In genomic region chr2:162344617-162344950, GRCh38 we compare ENCODE assay signal across 8 cellular contexts. TPM values are rescaled to one million over a fixed set of nuclear protein-coding genes. Genes with fewer than 3 reads are reported as not detected.
DNase-seq lines count a peak whose midpoint lies in the region; ATAC-seq and TF ChIP-seq lines count a peak whose summit lies in the region.

No MANE protein-coding gene starts in this region.

- H3K27ac ChIP-seq in right cardiac atrium (ENCODE audit: low read length) = no peak overlapping the region
- H3K27ac ChIP-seq in spleen = peak overlapping the region; percentile 85 to 99 (median 93)

- intact Hi-C loops in activated CD4-positive, alpha-beta T cell treated with anti-CD3 and anti-CD28 coated beads, Interleukin-2, amount 10 ng/mL, durations not matched to agents 24 days and 14 days (cut with micrococcal nuclease) = loop anchor here (1.0 to 5.0 kb wide), 2 partner anchors 25 to 42 kb away; no protein-coding TSS in a partner anchor
- intact Hi-C loops in right cardiac atrium (cut with DNase I) = no loop called here
- intact Hi-C loops in spleen (cut with DNase I; ENCODE audit: low total_unique reads) = no loop called here

- peak overlapping the region; percentile 69 for H3K27ac Mint-ChIP-seq in activated CD4-positive, alpha-beta T cell treated with anti-CD3 and anti-CD28 coated beads, Interleukin-2, amount 10 ng/mL, durations not matched to agents 24 days and 14 days
- H3K27ac Mint-ChIP-seq in WTC11 = peak overlapping the region; percentile 97

- DNase-seq in activated CD4-positive, alpha-beta T cell treated with anti-CD3 and anti-CD28 coated beads, Interleukin-2, amount 10 ng/mL, durations not matched to agents 24 days and 14 days = peak; percentile 73
- no peak for DNase-seq in activated CD4-positive, alpha-beta T cell treated with anti-CD3 and anti-CD28 coated beads, Interleukin-2, amount 50 U/mL, for 1 hour
- DNase-seq in WTC11 (ENCODE audit: low spot score) (no peak), right cardiac atrium (no peak), spleen (peak; percentile 84), EL (no peak)

- peaks cover 17% of the 10 kb centered on the region for H3K4me1 Mint-ChIP-seq in activated CD4-positive, alpha-beta T cell treated with anti-CD3 and anti-CD28 coated beads, Interleukin-2, amount 10 ng/mL, durations not matched to agents 24 days and 14 days
- H3K4me1 Mint-ChIP-seq in WTC11 = peaks cover 9% of the 10 kb centered on the region

- peaks cover 5% of the 10 kb centered on the region for H3K27me3 Mint-ChIP-seq in activated CD4-positive, alpha-beta T cell treated with anti-CD3 and anti-CD28 coated beads, Interleukin-2, amount 10 ng/mL, durations not matched to agents 24 days and 14 days
- H3K27me3 Mint-ChIP-seq in WTC11 (ENCODE audit: low read depth) = peaks cover 19% of the 10 kb centered on the region

- 9% methylated on average over 8 of the region's 8 CpGs for WGBS in right cardiac atrium
- 2 to 5% (median 4%) methylated on average over 8 of the region's 8 CpGs for WGBS in spleen, 5 donors

- peak overlapping the region; percentile 91 for H3K4me3 Mint-ChIP-seq in activated CD4-positive, alpha-beta T cell treated with anti-CD3 and anti-CD28 coated beads, Interleukin-2, amount 10 ng/mL, durations not matched to agents 24 days and 14 days
- H3K4me3 Mint-ChIP-seq in WTC11 = peak overlapping the region; percentile 97

- POLR2A ChIA-PET in WTC11 (lab: Charles Lee) = no interaction called here

- H3K27me3 ChIP-seq in right cardiac atrium (ENCODE audit: control insufficient read depth, insufficient read depth) (no peaks in the 10 kb centered on the region), spleen (replicated peaks in 1 of 7) (no peaks in the 10 kb centered on the region)

- H3K9me3 ChIP-seq in right cardiac atrium (ENCODE audit: control insufficient read depth, low read length) = no peaks in the 10 kb centered on the region
- no peaks in the 10 kb centered on the region for H3K9me3 ChIP-seq in spleen

- H3K36me3 Mint-ChIP-seq in activated CD4-positive, alpha-beta T cell treated with anti-CD3 and anti-CD28 coated beads, Interleukin-2, amount 10 ng/mL, durations not matched to agents 24 days and 14 days (ENCODE audit: low read depth) = peaks cover 5% of the 10 kb centered on the region
- no peaks in the 10 kb centered on the region for H3K36me3 Mint-ChIP-seq in WTC11

- no peaks in the 10 kb centered on the region for H3K9me3 Mint-ChIP-seq in activated CD4-positive, alpha-beta T cell treated with anti-CD3 and anti-CD28 coated beads, Interleukin-2, amount 10 ng/mL, durations not matched to agents 24 days and 14 days
- H3K9me3 Mint-ChIP-seq in WTC11 = no peaks in the 10 kb centered on the region

- TF ChIP-seq CTCF in WTC11 (IDR thresholded peaks at IDR 0.05) (no peak), spleen (IDR thresholded peaks at IDR 0.05 in 8 of 11, conservative IDR thresholded peaks at IDR 0.05 in 3 of 11) (no peak)

- peaks cover 0 to 22% (median 0%) of the 10 kb centered on the region in 6 donors for H3K36me3 ChIP-seq in spleen

- H3K4me3 ChIP-seq in right cardiac atrium (ENCODE audit: low read length) = peak overlapping the region; percentile 54
- peak overlapping the region; percentile 80 to 99 (median 92) for H3K4me3 ChIP-seq in spleen

- ATAC-seq in WTC11 (no peak), right cardiac atrium (no peak), HG03565 (IDR thresholded peaks at IDR 0.05; ENCODE audit: unreplicated experiment) (no peak), HG02870 (IDR thresholded peaks at IDR 0.05; ENCODE audit: unreplicated experiment) (no peak)

- CTCF ChIA-PET in WTC11 (lab: Charles Lee) = interaction anchor here (1.1 kb wide), 1 partner anchor 10 kb away, joined by 12 read pairs; no protein-coding TSS in a partner anchor

- H3K4me1 ChIP-seq in right cardiac atrium (ENCODE audit: control insufficient read depth, insufficient read depth, low read length) = peaks cover 1% of the 10 kb centered on the region
- H3K4me1 ChIP-seq in spleen = peaks cover 0 to 88% (median 25%) of the 10 kb centered on the region in 6 donors

- no peak for TF ChIP-seq POLR2A in spleen (IDR thresholded peaks at IDR 0.05)

TF ChIP-seq in WTC11, 78 proteins besides CTCF, POLR2A, EP300 and RAD21:
- TF ChIP-seq ZSCAN18 (CRISPR knock-in tag; IDR thresholded peaks at IDR 0.05) = no peak

RNA-seq across cellular contexts. Expression of gene GCA, which starts 0.7 kb away (rescaled TPM):
- total RNA-seq in activated CD4-positive, alpha-beta T cell treated with anti-CD3 and anti-CD28 coated beads, Interleukin-2, amount 10 ng/mL, durations not matched to agents 24 days and 14 days = 13.6 and 16.2 TPM in 2 replicates
- total RNA-seq in WTC11 (2021) (42.1 to 46.2 TPM (median 44.5 TPM) in 3 replicates), right cardiac atrium (10 to 100 TPM in 3 of 4 donors, 1 to 10 TPM in 1; 9.9 to 13.7 (median 13.2) TPM), spleen (100 to 1,000 TPM; 118 to 498 (median 190) TPM)
- polyA plus RNA-seq in right cardiac atrium (7.7 TPM), spleen (10 to 100 TPM; 49.1 to 65.7 (median 50.8) TPM)

RNA-seq across cellular contexts. Expression of gene IFIH1, which starts 26.1 kb away (rescaled TPM):
- total RNA-seq in activated CD4-positive, alpha-beta T cell treated with anti-CD3 and anti-CD28 coated beads, Interleukin-2, amount 10 ng/mL, durations not matched to agents 24 days and 14 days = 22.5 and 26.3 TPM in 2 replicates
- 1.3 to 2.3 TPM (median 2.1 TPM) in 3 replicates for total RNA-seq in WTC11 (2021)
- 10 to 100 TPM in 2 of 4 donors, 1 to 10 TPM in 2; 8.1 to 11.8 (median 10.0) TPM for total RNA-seq in right cardiac atrium
- polyA plus RNA-seq in right cardiac atrium = 6.6 TPM
- 10 to 100 TPM; 30.4 to 53.8 (median 44.7) TPM for total RNA-seq in spleen
- polyA plus RNA-seq in spleen = 10 to 100 TPM; 13.2 to 18.6 (median 16.3) TPM

Comparison
In these comparisons a context has a peak if more than half of its experiments do, and no peak if none do; other contexts are left out.
1. DNase-seq: peak in activated CD4-positive, alpha-beta T cell treated with anti-CD3 and anti-CD28 coated beads, Interleukin-2, amount 10 ng/mL, durations not matched to agents 24 days and 14 days (single experiment) and spleen (single experiment); none in activated CD4-positive, alpha-beta T cell treated with anti-CD3 and anti-CD28 coated beads, Interleukin-2, amount 50 U/mL, for 1 hour (single experiment), WTC11 (single experiment), right cardiac atrium (0 of 3) and EL (single experiment).